Comparison of ENCODE assay signal across 8 cellular contexts in genomic region chr9:120714088-120714845, GRCh38. TPM values are rescaled to one million over a fixed set of nuclear protein-coding genes. Genes with fewer than 3 reads are reported as not detected.
DNase-seq lines count a peak whose midpoint lies in the region; ATAC-seq and TF ChIP-seq lines count a peak whose summit lies in the region.

Gene MEGF9 (minus strand): TSS chr9:120714470. CDS start chr9:120714358, 112 bp downstream.

- POLR2A ChIA-PET in BJ (lab: Charles Lee): interaction anchor here (0.6 kb wide), 1 partner anchor 80 kb away, joined by 5 read pairs; no protein-coding TSS in a partner anchor

- no peaks in the 10 kb centered on the region for H3K36me3 ChIP-seq in BJ (ENCODE audit: control insufficient read depth, insufficient read depth, low read length)
- no peaks in the 10 kb centered on the region for H3K36me3 ChIP-seq in colonic mucosa

- no peak for TF ChIP-seq CTCF in BJ (IDR thresholded peaks at IDR 0.05; ENCODE audit: insufficient read depth, low read depth, low read length)
- no peak for TF ChIP-seq CTCF in colonic mucosa (IDR thresholded peaks at IDR 0.05)

- peak within 1 kb of the TSS; percentile 88 to 91 for H3K9ac ChIP-seq in colonic mucosa (ENCODE audit: low read depth in 2 of 2, low read length in 2 of 2)

- H3K4me3 ChIP-seq in BJ (ENCODE audit: low read depth, low read length) (peak within 1 kb of the TSS; percentile 82), colonic mucosa (peak within 1 kb of the TSS; percentile 66)

- peaks cover 4% of the 10 kb centered on the region for H3K4me1 ChIP-seq in colonic mucosa

- CTCF ChIA-PET in BJ (lab: Yijun Ruan, JAX): interaction anchor here (0.6 to 1.0 kb wide), 2 partner anchors 15 to 17 kb away, joined by 3 to 4 read pairs; no protein-coding TSS in a partner anchor

- intact Hi-C loops in colonic mucosa (cut with DNase I): no loop called here

- DNase-seq in BJ (ENCODE audit: low read depth) (peak; percentile 80), GM19240 (ENCODE audit: insufficient read length, low spot score) (peak; percentile 87), NCI-H524 (lab: John Stamatoyannopoulos, UW) (peak; percentile 97 to 98), colonic mucosa (peak; percentile 99)
- peak; percentile 95 for DNase-seq in activated CD4-positive, alpha-beta T cell treated with anti-CD3 and anti-CD28 coated beads for 4 hours
- peak; percentile 88 to 97 (median 94) for DNase-seq in stimulated activated CD4-positive, alpha-beta T cell treated with anti-CD3 and anti-CD28 coated beads, Interleukin-1b, Interleukin-23, amount 100 ng/mL, for 24 hours (ENCODE audit: low read depth in 4 of 4, low spot score in 1 of 4)

- no peaks in the 10 kb centered on the region for H3K9me3 ChIP-seq in colonic mucosa

- H3K27me3 ChIP-seq in BJ (ENCODE audit: control insufficient read depth, insufficient read depth, low read length) (no peaks in the 10 kb centered on the region), colonic mucosa (no peaks in the 10 kb centered on the region), layer of hippocampus (ENCODE audit: control insufficient read depth, insufficient read depth, low read length) (no peaks in the 10 kb centered on the region)

- H3K27ac ChIP-seq in colonic mucosa: peak within 1 kb of the TSS; percentile 68
- H3K27ac ChIP-seq in layer of hippocampus (ENCODE audit: low read depth, low read length): peak within 1 kb of the TSS; percentile 93

- ATAC-seq in HG03457 (IDR thresholded peaks at IDR 0.05; ENCODE audit: unreplicated experiment): peak; percentile 90

RNA-seq across cellular contexts. Expression of gene MEGF9, which starts in this region (rescaled TPM):
- 1.1 and 2.0 TPM in 2 replicates for polyA plus RNA-seq in BJ (2011; rRNA removed)
- polyA minus RNA-seq in BJ (2011; rRNA and poly(A)+ RNA removed): 0.85 and 1.3 TPM in 2 replicates
- total RNA-seq in colonic mucosa: 1 to 10 TPM; 7.2 to 9.0 TPM

Comparison
In these comparisons a context has a peak if more than half of its experiments do, and no peak if none do; other contexts are left out.
1. Peak in every context shown above with its lines: DNase-seq, ATAC-seq, H3K4me3 ChIP-seq and H3K27ac ChIP-seq.